27 cellular contexts compared by ENCODE assay signal in genomic region chr17:8256291-8256690, GRCh38. TPM values are rescaled to one million over a fixed set of nuclear protein-coding genes. Genes with fewer than 3 reads are reported as not detected.
"Had no signal": no experiment of that assay in that cellular context is flagged by ENCODE, and none has a peak within 500 bp of the region (broad histone marks: within the 10 kb centered on the region; RNA-seq: fewer than 3 reads in every experiment).

No MANE protein-coding gene starts in this region.

- H3K27me3 Mint-ChIP-seq: naive B cell had no signal

- H3K9me3 Mint-ChIP-seq: naive B cell had no signal

- FAIRE-seq: colon, islet of Langerhans, keratinocyte had no signal

- DNase-seq: dorsolateral prefrontal cortex; effector CD4-positive, alpha-beta T cell; effector memory CD4-positive, alpha-beta T cell; erythroblast; esophagus squamous epithelium; foreskin fibroblast; foreskin melanocyte; gastrocnemius medialis; glutamatergic neuron; head of caudate nucleus; heart right ventricle; hippocampal formation; left cardiac atrium; left lung; left ventricle myocardium superior; lower lobe of right lung; mesenchymal stem cell; mucosa of descending colon; naive B cell had no signal

- H3K4me3 Mint-ChIP-seq: mesothelial cell of epicardium had no signal

- H3K27ac ChIP-seq: coronary artery, dorsolateral prefrontal cortex, epithelial cell of prostate, esophagus squamous epithelium, gastrocnemius medialis, heart right ventricle, left lung, lower lobe of right lung had no signal

- H3K9me3 ChIP-seq: esophagus squamous epithelium, gastrocnemius medialis, heart right ventricle, left lung, lower lobe of right lung, mucosa of descending colon had no signal

- H3K27me3 ChIP-seq: dorsolateral prefrontal cortex, esophagus squamous epithelium, gastrocnemius medialis, heart right ventricle, left lung had no signal

- H3K4me1 ChIP-seq: esophagus squamous epithelium, gastrocnemius medialis, left lung, lower lobe of right lung had no signal

- H3K4me3 ChIP-seq: coronary artery, dorsolateral prefrontal cortex, esophagus squamous epithelium, gastrocnemius medialis, heart right ventricle, left lung, lower lobe of right lung, mucosa of descending colon had no signal

- H3K27ac Mint-ChIP-seq: mesothelial cell of epicardium had no signal

- ATAC-seq: esophagus mucosa, gastrocnemius medialis, left cardiac atrium, left lung, left ventricle myocardium superior, lower lobe of right lung, mucosa of descending colon had no signal

- H3K4me1 Mint-ChIP-seq: mesothelial cell of epicardium, naive B cell had no signal

RNA-seq across cellular contexts. Expression of gene AURKB, which starts 45.9 kb away (rescaled TPM):
- total RNA-seq: mesenteric fat pad had no signal
